In the genomic region with DNA sequence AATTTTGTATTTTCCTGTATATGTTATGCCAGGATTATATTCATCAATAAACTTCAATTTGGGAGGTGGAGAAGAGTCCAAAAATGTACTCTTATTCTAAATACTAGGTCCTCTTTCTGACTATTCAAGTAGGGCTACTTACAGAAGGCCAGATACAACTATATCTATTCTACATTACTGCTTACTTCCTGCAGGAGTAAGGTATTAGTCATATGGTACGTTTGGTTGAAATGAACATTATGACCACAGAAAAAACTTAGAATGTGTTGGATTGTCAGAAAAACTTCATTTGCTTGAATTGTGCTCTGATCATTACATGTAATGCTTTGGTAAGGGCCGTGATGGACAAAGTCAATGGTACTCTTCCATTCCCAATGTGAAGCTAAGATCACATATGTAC, we compare ENCODE assay signal across 10 cellular contexts. TPM values are rescaled to one million over a fixed set of nuclear protein-coding genes. Genes with fewer than 3 reads are reported as not detected.
A peak's percentile ranks its signal among the peaks of the same experiment; 100 is the strongest.
DNase-seq lines count a peak whose midpoint lies in the region; ATAC-seq and TF ChIP-seq lines count a peak whose summit lies in the region.
"Had no signal": no experiment of that assay in that cellular context is flagged by ENCODE, and none has a peak within 500 bp of the region (broad histone marks: within the 10 kb centered on the region; RNA-seq: fewer than 3 reads in every experiment).

No MANE protein-coding gene starts in this region.

- no peaks in the 10 kb centered on the region for H3K27me3 ChIP-seq in colonic mucosa

- intact Hi-C loops in activated T-helper 1 cell treated with anti-CD3 and anti-CD28 coated beads, Interleukin-12 subunit alpha, Interleukin-12 subunit beta, Interleukin-2, Interleukin-4 antibody, amounts not matched to agents 30 ng/mL and 10 ng/mL and 1 ng/mL, durations not matched to agents 14 hours and 24 hours and 36 hours (cut with micrococcal nuclease): loop anchor here (1.0 to 10.0 kb wide), 12 partner anchors 12 to 455 kb away; partner anchors contain the start of gene STAT4
- intact Hi-C loops in colonic mucosa (cut with DNase I): no loop called here

- H3K4me3 Mint-ChIP-seq in activated T-cell treated with anti-CD3 and anti-CD28 coated beads, Interleukin-2, amount 50 U/mL, for 72 hours: peak overlapping the region; percentile 54 to 77
- peak overlapping the region; percentile 20 for H3K4me3 Mint-ChIP-seq in activated T-helper 1 cell treated with anti-CD3 and anti-CD28 coated beads, Interleukin-12 subunit alpha, Interleukin-12 subunit beta, Interleukin-2, Interleukin-4 antibody, amounts not matched to agents 30 ng/mL and 10 ng/mL and 1 ng/mL, durations not matched to agents 14 hours and 24 hours and 36 hours
- peak overlapping the region; percentile 72 for H3K4me3 Mint-ChIP-seq in stimulated activated naive CD8-positive, alpha-beta T cell treated with anti-CD3 and anti-CD28 coated beads, Interleukin-15, Interleukin-2, amounts not matched to agents 100 ng/mL and 50 ng/mL, for 24 hours

- DNase-seq in activated T-cell treated with anti-CD3 and anti-CD28 coated beads, Interleukin-2, amount 50 U/mL, for 72 hours: no peak
- no peak for DNase-seq in activated T-cell treated with anti-CD3 and anti-CD28 coated beads for 4 hours
- DNase-seq in activated T-helper 1 cell treated with anti-CD3 and anti-CD28 coated beads, Interleukin-12 subunit alpha, Interleukin-12 subunit beta, Interleukin-2, Interleukin-4 antibody, amounts not matched to agents 30 ng/mL and 10 ng/mL and 1 ng/mL, durations not matched to agents 14 hours and 24 hours and 36 hours (ENCODE audit: low spot score): no peak
- no peak for DNase-seq in ecto neural progenitor cell (ENCODE audit: low spot score)
- DNase-seq in NCI-H774 (lab: John Stamatoyannopoulos, UW): no peak
- no peak for DNase-seq in colonic mucosa
- DNase-seq: NCI-H1417 treated with DMSO at 0.1 percent for 48 hours, SJCRH30 had no signal

- no peak overlapping the region for H3K4me3 ChIP-seq in colonic mucosa
- H3K4me3 ChIP-seq: SJCRH30 had no signal

- no peaks in the 10 kb centered on the region for H3K9me3 Mint-ChIP-seq in activated T-cell treated with anti-CD3 and anti-CD28 coated beads, Interleukin-2, amount 50 U/mL, for 72 hours
- peaks cover 4% of the 10 kb centered on the region for H3K9me3 Mint-ChIP-seq in activated T-helper 1 cell treated with anti-CD3 and anti-CD28 coated beads, Interleukin-12 subunit alpha, Interleukin-12 subunit beta, Interleukin-2, Interleukin-4 antibody, amounts not matched to agents 30 ng/mL and 10 ng/mL and 1 ng/mL, durations not matched to agents 14 hours and 24 hours and 36 hours
- no peaks in the 10 kb centered on the region for H3K9me3 Mint-ChIP-seq in stimulated activated naive CD8-positive, alpha-beta T cell treated with anti-CD3 and anti-CD28 coated beads, Interleukin-15, Interleukin-2, amounts not matched to agents 100 ng/mL and 50 ng/mL, for 24 hours

- H3K9me3 ChIP-seq in colonic mucosa: no peaks in the 10 kb centered on the region
- H3K9me3 ChIP-seq: SJCRH30 had no signal

- TF ChIP-seq CTCF in colonic mucosa (IDR thresholded peaks at IDR 0.05): no peak

- H3K36me3 Mint-ChIP-seq in activated T-cell treated with anti-CD3 and anti-CD28 coated beads, Interleukin-2, amount 50 U/mL, for 72 hours (ENCODE audit: insufficient read depth in 2 of 2): peaks cover 3 to 16% of the 10 kb centered on the region in 2 donors
- peaks cover 59% of the 10 kb centered on the region for H3K36me3 Mint-ChIP-seq in activated T-helper 1 cell treated with anti-CD3 and anti-CD28 coated beads, Interleukin-12 subunit alpha, Interleukin-12 subunit beta, Interleukin-2, Interleukin-4 antibody, amounts not matched to agents 30 ng/mL and 10 ng/mL and 1 ng/mL, durations not matched to agents 14 hours and 24 hours and 36 hours (ENCODE audit: low read depth)
- peaks cover 62% of the 10 kb centered on the region for H3K36me3 Mint-ChIP-seq in stimulated activated naive CD8-positive, alpha-beta T cell treated with anti-CD3 and anti-CD28 coated beads, Interleukin-15, Interleukin-2, amounts not matched to agents 100 ng/mL and 50 ng/mL, for 24 hours (ENCODE audit: low read depth)

- H3K9ac ChIP-seq in colonic mucosa (ENCODE audit: low read depth in 2 of 2, low read length in 2 of 2): no peak overlapping the region

- H3K36me3 ChIP-seq in colonic mucosa: no peaks in the 10 kb centered on the region
- H3K36me3 ChIP-seq: SJCRH30 had no signal

- H3K4me1 Mint-ChIP-seq in activated T-cell treated with anti-CD3 and anti-CD28 coated beads, Interleukin-2, amount 50 U/mL, for 72 hours (ENCODE audit: low read depth): peaks cover 85% of the 10 kb centered on the region
- H3K4me1 Mint-ChIP-seq in activated T-helper 1 cell treated with anti-CD3 and anti-CD28 coated beads, Interleukin-12 subunit alpha, Interleukin-12 subunit beta, Interleukin-2, Interleukin-4 antibody, amounts not matched to agents 30 ng/mL and 10 ng/mL and 1 ng/mL, durations not matched to agents 14 hours and 24 hours and 36 hours (ENCODE audit: low read depth): peaks cover 59% of the 10 kb centered on the region
- peaks cover 80% of the 10 kb centered on the region for H3K4me1 Mint-ChIP-seq in stimulated activated naive CD8-positive, alpha-beta T cell treated with anti-CD3 and anti-CD28 coated beads, Interleukin-15, Interleukin-2, amounts not matched to agents 100 ng/mL and 50 ng/mL, for 24 hours (ENCODE audit: low read depth)

- H3K27ac Mint-ChIP-seq in activated T-cell treated with anti-CD3 and anti-CD28 coated beads, Interleukin-2, amount 50 U/mL, for 72 hours: peak overlapping the region; percentile 91
- peak overlapping the region; percentile 96 for H3K27ac Mint-ChIP-seq in activated T-helper 1 cell treated with anti-CD3 and anti-CD28 coated beads, Interleukin-12 subunit alpha, Interleukin-12 subunit beta, Interleukin-2, Interleukin-4 antibody, amounts not matched to agents 30 ng/mL and 10 ng/mL and 1 ng/mL, durations not matched to agents 14 hours and 24 hours and 36 hours
- peak overlapping the region; percentile 97 for H3K27ac Mint-ChIP-seq in stimulated activated naive CD8-positive, alpha-beta T cell treated with anti-CD3 and anti-CD28 coated beads, Interleukin-15, Interleukin-2, amounts not matched to agents 100 ng/mL and 50 ng/mL, for 24 hours

- no peak overlapping the region for H3K27ac ChIP-seq in colonic mucosa
- H3K27ac ChIP-seq: SJCRH30 had no signal

- peak; percentile 68 to 71 for ATAC-seq in activated T-cell treated with anti-CD3 and anti-CD28 coated beads, Interleukin-2, amount 50 U/mL, for 72 hours (replicated peaks in 1 of 2)
- ATAC-seq in HG03066 (IDR thresholded peaks at IDR 0.05; ENCODE audit: low read depth, unreplicated experiment): peak; percentile 24

- no peaks in the 10 kb centered on the region for H3K27me3 Mint-ChIP-seq in activated T-cell treated with anti-CD3 and anti-CD28 coated beads, Interleukin-2, amount 50 U/mL, for 72 hours (ENCODE audit: low read depth)
- no peaks in the 10 kb centered on the region for H3K27me3 Mint-ChIP-seq in activated T-helper 1 cell treated with anti-CD3 and anti-CD28 coated beads, Interleukin-12 subunit alpha, Interleukin-12 subunit beta, Interleukin-2, Interleukin-4 antibody, amounts not matched to agents 30 ng/mL and 10 ng/mL and 1 ng/mL, durations not matched to agents 14 hours and 24 hours and 36 hours (ENCODE audit: insufficient read depth)
- no peaks in the 10 kb centered on the region for H3K27me3 Mint-ChIP-seq in stimulated activated naive CD8-positive, alpha-beta T cell treated with anti-CD3 and anti-CD28 coated beads, Interleukin-15, Interleukin-2, amounts not matched to agents 100 ng/mL and 50 ng/mL, for 24 hours

- no peaks in the 10 kb centered on the region for H3K4me1 ChIP-seq in colonic mucosa
- H3K4me1 ChIP-seq: SJCRH30 had no signal

RNA-seq across cellular contexts. Expression of gene STAT4, which starts 35.0 kb away (rescaled TPM):
- total RNA-seq in activated T-cell treated with anti-CD3 and anti-CD28 coated beads, Interleukin-2, amount 50 U/mL, for 72 hours: 100 to 1,000 TPM; 104 to 125 TPM
- total RNA-seq in activated T-helper 1 cell treated with anti-CD3 and anti-CD28 coated beads, Interleukin-12 subunit alpha, Interleukin-12 subunit beta, Interleukin-2, Interleukin-4 antibody, amounts not matched to agents 30 ng/mL and 10 ng/mL and 1 ng/mL, durations not matched to agents 14 hours and 24 hours and 36 hours: 57.4 and 62.1 TPM in 2 replicates
- 1 to 10 TPM; 2.0 to 2.1 TPM for total RNA-seq in colonic mucosa

Comparison
In these comparisons a context has a peak if more than half of its experiments do, and no peak if none do; other contexts are left out.
1. H3K4me3 Mint-ChIP-seq: peak in every context shown above with its lines; median percentile 72 in stimulated activated naive CD8-positive, alpha-beta T cell treated with anti-CD3 and anti-CD28 coated beads, Interleukin-15, Interleukin-2, amounts not matched to agents 100 ng/mL and 50 ng/mL, for 24 hours; 66 in activated T-cell treated with anti-CD3 and anti-CD28 coated beads, Interleukin-2, amount 50 U/mL, for 72 hours; 20 in activated T-helper 1 cell treated with anti-CD3 and anti-CD28 coated beads, Interleukin-12 subunit alpha, Interleukin-12 subunit beta, Interleukin-2, Interleukin-4 antibody, amounts not matched to agents 30 ng/mL and 10 ng/mL and 1 ng/mL, durations not matched to agents 14 hours and 24 hours and 36 hours.
2. RNA of gene STAT4, which starts 35.0 kb away (total RNA-seq): 104 to 125 TPM in activated T-cell treated with anti-CD3 and anti-CD28 coated beads, Interleukin-2, amount 50 U/mL, for 72 hours and 57.4 to 62.1 TPM in activated T-helper 1 cell treated with anti-CD3 and anti-CD28 coated beads, Interleukin-12 subunit alpha, Interleukin-12 subunit beta, Interleukin-2, Interleukin-4 antibody, amounts not matched to agents 30 ng/mL and 10 ng/mL and 1 ng/mL, durations not matched to agents 14 hours and 24 hours and 36 hours; 2.0 to 2.1 TPM in colonic mucosa; every median in the first group is over 10 times any median in the second.
3. Peak in every context shown above with its lines, with median percentiles within 50 percentile points of each other: H3K27ac Mint-ChIP-seq.